In genomic region chrX:16946971-16947562, GRCh38 we compare ENCODE assay signal across 9 cellular contexts. TPM values are rescaled to one million over a fixed set of nuclear protein-coding genes. Genes with fewer than 3 reads are reported as not detected.
DNase-seq lines count a peak whose midpoint lies in the region; ATAC-seq and TF ChIP-seq lines count a peak whose summit lies in the region.
"Had no signal": no experiment of that assay in that cellular context is flagged by ENCODE, and none has a peak within 500 bp of the region (broad histone marks: within the 10 kb centered on the region; RNA-seq: fewer than 3 reads in every experiment).

No MANE protein-coding gene starts in this region.

- peak overlapping the region; percentile 58 to 62 for H3K4me3 ChIP-seq in SK-N-SH (ENCODE audit: low read depth in 2 of 2, low read length in 1 of 2)
- H3K4me3 ChIP-seq in mesodermal cell (ENCODE audit: extremely low read depth, insufficient read depth, low read length, poor library complexity, severe bottlenecking) = peak overlapping the region; percentile 37
- peak overlapping the region; percentile 78 for H3K4me3 ChIP-seq in urinary bladder (ENCODE audit: low read depth, low read length)

- H2AFZ ChIP-seq in SK-N-SH (ENCODE audit: low read depth) = peak overlapping the region; percentile 56; the same call in 1 of the 2 replicates

- H3K9me2 ChIP-seq in SK-N-SH = no peaks in the 10 kb centered on the region

- no peaks in the 10 kb centered on the region for H3K79me2 ChIP-seq in SK-N-SH (ENCODE audit: insufficient read depth)

- no peak overlapping the region; the same call in 1 of the 2 replicates for H3K9ac ChIP-seq in SK-N-SH

- H3K9me3 ChIP-seq in SK-N-SH = no peaks in the 10 kb centered on the region
- H3K9me3 ChIP-seq in mesodermal cell (ENCODE audit: control insufficient read depth, low read length) = no peaks in the 10 kb centered on the region

- H3F3A ChIP-seq in SK-N-SH (replicated peaks; ENCODE audit: insufficient read depth) = no peaks in the 10 kb centered on the region

- no peak for TF ChIP-seq CTCF in SK-N-SH (IDR thresholded peaks at IDR 0.05)

- H3K36me3 ChIP-seq in SK-N-SH (replicated peaks in 1 of 2; ENCODE audit: control insufficient read depth in 1 of 2, insufficient read depth in 2 of 2, low read length in 1 of 2) (no peaks in the 10 kb centered on the region), mesodermal cell (ENCODE audit: control insufficient read depth, insufficient read depth, low read length) (no peaks in the 10 kb centered on the region), urinary bladder (ENCODE audit: insufficient read depth) (no peaks in the 10 kb centered on the region)

- H3K4me1 ChIP-seq in SK-N-SH (ENCODE audit: control insufficient read depth in 1 of 2, insufficient read depth in 2 of 2, low read depth in 1 of 2, low read length in 1 of 2) (peaks cover 0 to 2% of the 10 kb centered on the region in 2 experiments; a peak in 1 of 4 replicates), mesodermal cell (ENCODE audit: control insufficient read depth, insufficient read depth, low read length, poor library complexity, severe bottlenecking) (no peaks in the 10 kb centered on the region), urinary bladder (ENCODE audit: insufficient read depth) (no peaks in the 10 kb centered on the region)

- no peaks in the 10 kb centered on the region for H4K20me1 ChIP-seq in SK-N-SH (ENCODE audit: insufficient read depth)

- no peak for DNase-seq in SK-N-SH
- DNase-seq in cerebellum (ENCODE audit: low spot score) = peak; percentile 6
- DNase-seq in DMS153 (lab: John Stamatoyannopoulos, UW) = no peak

- TF ChIP-seq RAD21 in SK-N-SH (IDR thresholded peaks at IDR 0.05; ENCODE audit: low read length) = no peak

- TF ChIP-seq EP300 in SK-N-SH (IDR thresholded peaks at IDR 0.05; ENCODE audit: borderline replicate concordance in 1 of 2, low read depth in 1 of 2, low read length in 1 of 2) = no peak

- POLR2A ChIA-PET in SK-N-SH (lab: Yijun Ruan, JAX) = interaction anchor here (0.8 kb wide), 1 partner anchor 64 kb away, joined by 5 read pairs; no protein-coding TSS in a partner anchor

- peak overlapping the region; percentile 71 for H3K4me2 ChIP-seq in SK-N-SH

- 0 out of 2 replicates have a peak, but pooled peaks cover 7% of the 10 kb centered on the region for H3K27me3 ChIP-seq in SK-N-SH (ENCODE audit: insufficient read depth)

- CTCF ChIA-PET in SK-N-SH (lab: Yijun Ruan, JAX) = interaction anchor here (1.3 kb wide), 1 partner anchor 99 kb away, joined by 3 read pairs; no protein-coding TSS in a partner anchor

- 0% methylated on average over 3 of the region's 43 CpGs for WGBS in SK-N-SH (ENCODE audit: low lambda C conversion rate)
- 0% methylated on average over 16 of the region's 43 CpGs; no CpG with 5 or more reads in 1 of the 2 experiments for WGBS in mesodermal cell (ENCODE audit: insufficient coverage in 2 of 2), 2 experiments
- under 1% methylated on average over 36 of the region's 43 CpGs for WGBS in urinary bladder

- H3K27ac ChIP-seq in SK-N-SH (ENCODE audit: low read depth in 2 of 2, low read length in 1 of 2) = no peak overlapping the region
- no peak overlapping the region for H3K27ac ChIP-seq in mesodermal cell (ENCODE audit: low read depth, low read length, severe bottlenecking)
- no peak overlapping the region for H3K27ac ChIP-seq in urinary bladder (ENCODE audit: low read depth)

- ATAC-seq in GM18861 (IDR thresholded peaks at IDR 0.05; ENCODE audit: unreplicated experiment) (peak; percentile 22), HG02623 (IDR thresholded peaks at IDR 0.05; ENCODE audit: unreplicated experiment) (peak; percentile 18), HG02973 (IDR thresholded peaks at IDR 0.05; ENCODE audit: unreplicated experiment) (no peak)

TF ChIP-seq in SK-N-SH, 30 proteins besides CTCF, POLR2A, EP300 and RAD21:
- TF ChIP-seq SMC3 (IDR thresholded peaks at IDR 0.05; ENCODE audit: low read depth, low read length) (no peak), EZH2phosphoT487 (IDR thresholded peaks at IDR 0.05; ENCODE audit: borderline replicate concordance, low read depth) (no peak)

RNA-seq across cellular contexts. Expression of gene REPS2, which starts 0.6 kb away (rescaled TPM):
- polyA plus RNA-seq in SK-N-SH (2012; rRNA removed) = 0.62 and 0.73 TPM in 2 replicates
- polyA plus RNA-seq in SK-N-SH (2012; cell fraction: cytosol; rRNA removed) = 0.71 and 0.77 TPM in 2 replicates
- 0.39 and 0.50 TPM in 2 replicates for polyA plus RNA-seq in SK-N-SH (2012; cell fraction: nucleus; rRNA removed)
- 16.2 TPM for total RNA-seq in cerebellum
- polyA plus RNA-seq in mesodermal cell (2013, experiment 1 of 2) = 0.85 TPM
- polyA plus RNA-seq in mesodermal cell (2013, experiment 2 of 2) = 0.46 TPM
- 15.6 TPM for total RNA-seq in urinary bladder
- 1.3 TPM for polyA plus RNA-seq in urinary bladder
- total RNA-seq: activated CD8-positive, alpha-beta memory T cell treated with anti-CD3 and anti-CD28 coated beads for 36 hours had no signal
